ENCODE assay signal across 20 cellular contexts in genomic region chr11:109184376-109184775, GRCh38.
DNase-seq lines count a peak whose midpoint lies in the region; ATAC-seq and FAIRE-seq lines count a peak whose summit lies in the region.
"Had no signal": no experiment of that assay in that cellular context is flagged by ENCODE, and none has a peak within 500 bp of the region (broad histone marks: within the 10 kb centered on the region; RNA-seq: fewer than 3 reads in every experiment).

No MANE protein-coding gene starts in this region.

- no peaks in the 10 kb centered on the region for H3K36me3 Mint-ChIP-seq in activated naive CD4-positive, alpha-beta T cell treated with anti-CD3 and anti-CD28 coated beads, Interleukin-2, amount 10 ng/mL, durations not matched to agents 7 days and 5 days
- no peaks in the 10 kb centered on the region for H3K36me3 Mint-ChIP-seq in effector memory CD8-positive, alpha-beta T cell (ENCODE audit: insufficient read depth)
- H3K36me3 Mint-ChIP-seq: CD14-positive monocyte; CD8-positive, alpha-beta memory T cell had no signal

- DNase-seq in DMS 273 (lab: John Stamatoyannopoulos, UW; ENCODE audit: unreplicated experiment) (peak; percentile 1), DMS 273 treated with DMSO at 0.1 percent for 48 hours (lab: John Stamatoyannopoulos, UW) (no peak), frontal cortex (ENCODE audit: low spot score in 2 of 2) (no peak)
- DNase-seq in activated naive CD4-positive, alpha-beta T cell treated with anti-CD3 and anti-CD28 coated beads, Interleukin-2, amount 10 ng/mL, durations not matched to agents 7 days and 5 days: no peak
- no peak for DNase-seq in activated naive CD4-positive, alpha-beta T cell (lab: John Stamatoyannopoulos, UW)
- DNase-seq in effector memory CD8-positive, alpha-beta T cell: no peak
- DNase-seq: CD4-positive, alpha-beta T cell; CD8-positive, alpha-beta memory T cell; DMS153; DMS79 treated with DMSO at 0.1 percent for 48 hours; GF-D8; HFFc6 had no signal

- H3K27me3 Mint-ChIP-seq in activated naive CD4-positive, alpha-beta T cell treated with anti-CD3 and anti-CD28 coated beads, Interleukin-2, amount 10 ng/mL, durations not matched to agents 7 days and 5 days: no peaks in the 10 kb centered on the region
- H3K27me3 Mint-ChIP-seq in effector memory CD8-positive, alpha-beta T cell: no peaks in the 10 kb centered on the region
- H3K27me3 Mint-ChIP-seq: B cell; CD4-positive, alpha-beta T cell; CD8-positive, alpha-beta memory T cell had no signal

- CTCF ChIA-PET in activated naive CD4-positive, alpha-beta T cell treated with anti-CD3 and anti-CD28 coated beads, Interleukin-2, amount 10 ng/mL, durations not matched to agents 7 days and 5 days (lab: Charles Lee): no interaction called here

- no peak for FAIRE-seq in frontal cortex (lab: Jason Lieb, UNC)
- FAIRE-seq: D721Med, GM12891, GM18507, H54 had no signal

- H3K27ac Mint-ChIP-seq in activated naive CD4-positive, alpha-beta T cell treated with anti-CD3 and anti-CD28 coated beads, Interleukin-2, amount 10 ng/mL, durations not matched to agents 7 days and 5 days: peak overlapping the region; percentile 28
- H3K27ac Mint-ChIP-seq in effector memory CD8-positive, alpha-beta T cell: no peak overlapping the region
- H3K27ac Mint-ChIP-seq: B cell; CD14-positive monocyte; CD4-positive, alpha-beta T cell; CD8-positive, alpha-beta memory T cell; GM23338; HFFc6 had no signal

- peaks cover 18% of the 10 kb centered on the region for H3K9me3 Mint-ChIP-seq in activated naive CD4-positive, alpha-beta T cell treated with anti-CD3 and anti-CD28 coated beads, Interleukin-2, amount 10 ng/mL, durations not matched to agents 7 days and 5 days
- peaks cover 0 to 5% of the 10 kb centered on the region in 2 donors for H3K9me3 Mint-ChIP-seq in effector memory CD8-positive, alpha-beta T cell
- H3K9me3 Mint-ChIP-seq: CD4-positive, alpha-beta T cell had no signal

- ATAC-seq in esophagus mucosa: peak; percentile 55
- ATAC-seq in effector memory CD8-positive, alpha-beta T cell (replicated peaks): no peak
- ATAC-seq: GM23338 had no signal

- H3K4me1 Mint-ChIP-seq in activated naive CD4-positive, alpha-beta T cell treated with anti-CD3 and anti-CD28 coated beads, Interleukin-2, amount 10 ng/mL, durations not matched to agents 7 days and 5 days: no peaks in the 10 kb centered on the region
- H3K4me1 Mint-ChIP-seq in effector memory CD8-positive, alpha-beta T cell (ENCODE audit: low read depth in 2 of 2): no peaks in the 10 kb centered on the region
- H3K4me1 Mint-ChIP-seq: B cell; CD14-positive monocyte; CD8-positive, alpha-beta memory T cell had no signal

- H3K4me3 Mint-ChIP-seq in activated naive CD4-positive, alpha-beta T cell treated with anti-CD3 and anti-CD28 coated beads, Interleukin-2, amount 10 ng/mL, durations not matched to agents 7 days and 5 days: no peak overlapping the region
- no peak overlapping the region for H3K4me3 Mint-ChIP-seq in effector memory CD8-positive, alpha-beta T cell
- H3K4me3 Mint-ChIP-seq: B cell; CD14-positive monocyte; CD4-positive, alpha-beta T cell; CD8-positive, alpha-beta memory T cell; GM23338; HFFc6 had no signal
